ENCODE assay signal across 15 cellular contexts in the genomic region with DNA sequence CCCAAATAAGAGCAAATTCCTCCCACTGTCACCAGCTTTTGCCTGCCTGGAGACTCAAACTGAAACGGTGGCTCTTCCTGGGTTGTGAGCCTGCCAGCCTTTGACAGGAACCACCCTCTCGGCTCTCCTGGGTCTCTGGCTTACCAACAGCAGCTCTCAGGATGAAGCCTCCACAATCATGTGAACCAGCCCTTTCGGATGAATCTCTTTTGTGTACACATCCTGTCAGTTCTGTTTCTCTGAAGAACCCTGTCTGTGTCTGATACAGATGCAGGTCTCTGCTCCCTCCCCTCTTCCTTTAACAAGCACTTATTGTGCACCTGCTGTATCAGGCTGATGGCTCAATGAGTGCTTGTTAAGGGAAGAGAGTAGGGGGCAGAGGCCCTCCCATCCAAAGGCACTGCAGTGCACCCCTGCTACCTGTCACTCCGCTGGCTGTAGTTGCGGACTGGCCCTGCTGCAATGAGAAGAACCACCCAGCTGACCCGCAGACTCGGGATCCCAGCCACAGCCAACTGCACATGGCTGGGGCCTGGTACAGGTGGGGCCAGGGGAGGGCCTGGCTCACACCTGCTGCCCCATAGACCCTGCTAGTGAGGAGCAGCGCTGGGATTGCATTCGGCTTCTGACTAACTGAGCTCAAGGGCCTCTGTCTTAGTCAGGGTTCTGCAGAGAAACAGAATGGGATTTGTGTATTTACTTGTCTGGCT.
DNase-seq lines count a peak whose midpoint lies in the region; ATAC-seq and TF ChIP-seq lines count a peak whose summit lies in the region.
"Had no signal": no experiment of that assay in that cellular context is flagged by ENCODE, and none has a peak within 500 bp of the region (broad histone marks: within the 10 kb centered on the region; RNA-seq: fewer than 3 reads in every experiment).

No MANE protein-coding gene starts in this region.

- H3K9ac ChIP-seq in DND-41 (ENCODE audit: low read depth, low read length), result no peak overlapping the region

- H3K79me2 ChIP-seq in DND-41 (ENCODE audit: insufficient read depth, low read length), result no peaks in the 10 kb centered on the region

- no peaks in the 10 kb centered on the region for H3K36me3 ChIP-seq in DND-41 (ENCODE audit: insufficient read depth, low read length)

- H3K4me3 ChIP-seq in DND-41 (ENCODE audit: low read depth in 1 of 2, low read length in 2 of 2), result no peak overlapping the region
- H3K4me3 ChIP-seq: GM23338 had no signal

- no peaks in the 10 kb centered on the region for H3K4me1 ChIP-seq in DND-41 (ENCODE audit: insufficient read depth, low read length)

- peaks cover 16% of the 10 kb centered on the region for H3K27me3 ChIP-seq in DND-41 (ENCODE audit: insufficient read depth, low read length, poor library complexity)

- TF ChIP-seq CTCF in DND-41 (IDR thresholded peaks at IDR 0.05; ENCODE audit: borderline replicate concordance, extremely low read depth, low read length, poor library complexity, severe bottlenecking), result no peak

- intact Hi-C loops in sciatic nerve (cut with DNase I), result no loop called here

- ATAC-seq in DND-41 (ENCODE audit: insufficient read depth, low read depth) (peak; percentile 80), sciatic nerve (no peak)
- ATAC-seq: CD8-positive, alpha-beta T cell; GM23338 had no signal

- H4K20me1 ChIP-seq in DND-41 (ENCODE audit: insufficient read depth, low read length), result peaks cover 3% of the 10 kb centered on the region; the same call in 1 of the 2 replicates

- H3K27ac ChIP-seq in DND-41 (ENCODE audit: low read length), result no peak overlapping the region
- H3K27ac ChIP-seq: 22Rv1 had no signal

- H3K9me3 ChIP-seq in DND-41 (ENCODE audit: insufficient read depth, low read length, severe bottlenecking), result no peaks in the 10 kb centered on the region

- DNase-seq in NCI-H2029 (lab: John Stamatoyannopoulos, UW) (peak; percentile 31), NCI-H2029 treated with DMSO at 0.1 percent for 48 hours (lab: John Stamatoyannopoulos, UW) (no peak), DND-41 (peak; percentile 48), islet precursor cell (peak; percentile 44), sciatic nerve (ENCODE audit: low spot score) (peak; percentile 9), SK-N-DZ (ENCODE audit: low spot score) (no peak), SKM-1 (lab: John Stamatoyannopoulos, UW; ENCODE audit: unreplicated experiment) (no peak)
- no peak for DNase-seq in stimulated activated CD4-positive, alpha-beta T cell treated with anti-CD3 and anti-CD28 coated beads, Interleukin-4, amount 100 ng/mL, for 24 hours
- DNase-seq: CD8-positive, alpha-beta T cell; COR-L47; DMS79; EL; H7 had no signal

- H3K4me2 ChIP-seq in DND-41 (ENCODE audit: insufficient read depth, low read length), result no peak overlapping the region
- H3K4me2 ChIP-seq: GM23338 had no signal

- no peak overlapping the region for H2AFZ ChIP-seq in DND-41 (ENCODE audit: low read depth, low read length)
- H2AFZ ChIP-seq: GM23338 had no signal

Comparison
In these comparisons a context has a peak if more than half of its experiments do, and no peak if none do; other contexts are left out.
1. DNase-seq: peak in NCI-H2029 (single experiment), DND-41 (single experiment), islet precursor cell (single experiment) and sciatic nerve (single experiment); none in NCI-H2029 treated with DMSO at 0.1 percent for 48 hours (single experiment), SK-N-DZ (single experiment), stimulated activated CD4-positive, alpha-beta T cell treated with anti-CD3 and anti-CD28 coated beads, Interleukin-4, amount 100 ng/mL, for 24 hours (single experiment) and SKM-1 (single experiment).